Comparison of ENCODE assay signal across 1 cellular context in the genomic region with DNA sequence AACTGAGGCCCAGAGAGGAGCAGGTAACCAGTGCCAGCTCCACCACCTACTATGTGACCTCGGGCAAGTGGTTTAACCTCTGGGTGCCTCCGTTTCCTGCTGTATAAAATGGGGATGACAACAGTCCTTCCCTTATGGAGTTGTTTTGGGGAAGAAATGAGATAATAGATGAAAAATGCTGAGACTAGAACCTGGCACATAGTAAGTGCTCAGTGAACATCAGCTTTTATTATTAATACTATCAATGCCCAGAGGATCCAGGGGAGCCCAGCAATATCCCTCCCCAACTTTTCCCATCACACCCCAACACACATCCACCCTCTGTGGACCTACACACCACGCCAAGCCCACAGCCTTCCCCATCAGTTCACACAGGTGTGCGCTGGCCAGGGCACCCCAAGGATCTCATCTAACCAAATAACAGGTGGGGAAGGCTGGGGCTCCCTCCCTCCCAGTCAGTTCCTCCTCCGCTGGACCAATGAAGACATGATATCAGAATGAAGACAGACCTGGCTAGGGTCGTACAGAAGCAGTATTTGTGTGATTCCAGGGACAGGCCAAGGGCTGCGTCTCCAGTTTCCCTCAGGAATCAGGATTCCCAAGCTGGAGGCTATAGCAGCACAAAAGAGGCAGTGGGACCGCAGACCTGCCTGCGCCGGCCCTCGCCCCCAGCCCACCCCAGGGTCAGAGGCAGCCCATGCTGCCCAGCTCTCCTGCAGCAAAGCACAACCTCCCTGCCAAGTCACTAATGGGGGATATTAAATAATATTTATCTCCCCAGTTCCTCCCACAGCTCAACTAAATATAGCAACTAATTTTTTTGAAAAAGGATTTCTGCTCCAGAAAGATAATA.
TF ChIP-seq lines count a peak whose summit lies in the region.

No MANE protein-coding gene starts in this region.

TF ChIP-seq in H1, 55 proteins besides CTCF, POLR2A, EP300 and RAD21:
- TF ChIP-seq CHD7 (IDR thresholded peaks at IDR 0.05; ENCODE audit: insufficient replicate concordance, low read length) (no peak), PHF8 (conservative IDR thresholded peaks at IDR 0.05; ENCODE audit: low read depth, low read length) (no peak), CBX8 (IDR thresholded peaks at IDR 0.05; ENCODE audit: borderline replicate concordance, low read depth, low read length) (no peak), CEBPB (IDR thresholded peaks at IDR 0.05; ENCODE audit: low read depth, low read length) (no peak), TBP (IDR thresholded peaks at IDR 0.05; ENCODE audit: low read depth, low read length) (no peak), SP4 (IDR thresholded peaks at IDR 0.05; ENCODE audit: low read length) (no peak), EGR1 (IDR thresholded peaks at IDR 0.05; ENCODE audit: borderline replicate concordance, low read depth, low read length) (no peak), BRCA1 (IDR thresholded peaks at IDR 0.05; ENCODE audit: low read depth, low read length) (no peak)
- TF ChIP-seq, protein P1, sequence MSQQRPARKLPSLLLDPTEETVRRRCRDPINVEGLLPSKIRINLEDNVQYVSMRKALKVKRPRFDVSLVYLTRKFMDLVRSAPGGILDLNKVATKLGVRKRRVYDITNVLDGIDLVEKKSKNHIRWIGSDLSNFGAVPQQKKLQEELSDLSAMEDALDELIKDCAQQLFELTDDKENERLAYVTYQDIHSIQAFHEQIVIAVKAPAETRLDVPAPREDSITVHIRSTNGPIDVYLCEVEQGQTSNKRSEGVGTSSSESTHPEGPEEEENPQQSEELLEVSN (IDR thresholded peaks at IDR 0.05), result no peak
